ENCODE assay signal across 1 cellular context in the genomic region with DNA sequence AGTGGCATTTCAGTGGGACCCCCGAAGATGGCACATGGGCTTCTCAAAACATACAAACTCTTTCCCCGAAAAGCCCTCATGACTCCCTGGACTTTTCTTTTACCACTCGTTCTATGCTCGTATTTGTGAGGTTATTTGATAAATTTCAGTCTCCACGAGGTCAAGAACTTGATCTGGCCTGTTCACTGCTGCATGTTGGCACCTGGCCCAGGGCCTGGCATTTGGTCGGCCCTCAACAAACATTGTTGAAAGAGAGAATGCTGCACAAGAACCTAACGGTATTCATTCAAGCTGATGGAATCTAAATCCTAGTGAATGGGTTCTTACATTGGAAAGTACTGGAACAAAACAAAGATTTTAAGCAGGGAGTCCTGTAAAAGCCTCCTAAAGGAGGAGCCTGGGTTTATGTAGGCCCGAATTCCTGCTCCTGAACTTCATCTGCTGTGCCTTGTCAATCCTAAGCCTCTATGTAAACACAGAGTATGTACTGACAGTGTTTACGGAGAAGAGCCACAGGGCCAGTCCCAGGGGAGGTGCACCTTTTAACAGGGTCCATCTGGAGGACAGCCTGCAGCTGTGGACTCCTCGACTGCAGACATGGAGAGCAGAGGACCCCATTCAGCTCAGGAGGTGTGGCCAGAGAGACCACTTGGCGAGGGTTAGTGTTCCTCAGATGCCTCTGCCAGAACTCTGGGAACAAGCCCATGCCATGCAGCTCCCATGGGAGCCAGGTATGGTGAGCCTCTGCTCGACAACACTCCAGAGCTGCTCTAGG.
TF ChIP-seq lines count a peak whose summit lies in the region.

No MANE protein-coding gene starts in this region.

TF ChIP-seq in HepG2, 621 proteins besides CTCF, POLR2A, EP300 and RAD21 (continued from another document and continues in another):
- TF ChIP-seq, protein P1, sequence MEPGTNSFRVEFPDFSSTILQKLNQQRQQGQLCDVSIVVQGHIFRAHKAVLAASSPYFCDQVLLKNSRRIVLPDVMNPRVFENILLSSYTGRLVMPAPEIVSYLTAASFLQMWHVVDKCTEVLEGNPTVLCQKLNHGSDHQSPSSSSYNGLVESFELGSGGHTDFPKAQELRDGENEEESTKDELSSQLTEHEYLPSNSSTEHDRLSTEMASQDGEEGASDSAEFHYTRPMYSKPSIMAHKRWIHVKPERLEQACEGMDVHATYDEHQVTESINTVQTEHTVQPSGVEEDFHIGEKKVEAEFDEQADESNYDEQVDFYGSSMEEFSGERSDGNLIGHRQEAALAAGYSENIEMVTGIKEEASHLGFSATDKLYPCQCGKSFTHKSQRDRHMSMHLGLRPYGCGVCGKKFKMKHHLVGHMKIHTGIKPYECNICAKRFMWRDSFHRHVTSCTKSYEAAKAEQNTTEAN (CRISPR knock-in tag; conservative IDR thresholded peaks at IDR 0.05): no peak
- peak; percentile 85 for TF ChIP-seq HNF4A (CRISPR knock-in tag; IDR thresholded peaks at IDR 0.05)
- TF ChIP-seq PHF20 (CRISPR knock-in tag; IDR thresholded peaks at IDR 0.05): no peak
- TF ChIP-seq PRPF4 (IDR thresholded peaks at IDR 0.05; ENCODE audit: low read depth, low read length, poor library complexity, severe bottlenecking): no peak
- TF ChIP-seq KLF11 (CRISPR knock-in tag; IDR thresholded peaks at IDR 0.05): no peak
- peak; percentile 71; the same call in 1 of the 2 replicates for TF ChIP-seq HOXA3 (CRISPR knock-in tag; IDR thresholded peaks at IDR 0.05)
- peak; percentile 68; the same call in 1 of the 2 replicates for TF ChIP-seq ATF2 (CRISPR knock-in tag; IDR thresholded peaks at IDR 0.05)
- no peak for TF ChIP-seq ZNF678 (CRISPR knock-in tag; IDR thresholded peaks at IDR 0.05)
- no peak for TF ChIP-seq ZNF878 (CRISPR knock-in tag; IDR thresholded peaks at IDR 0.05)
- peak; percentile 82; the same call in 1 of the 2 replicates for TF ChIP-seq DPF2 (CRISPR knock-in tag; IDR thresholded peaks at IDR 0.05; ENCODE audit: borderline replicate concordance, low read depth)
- TF ChIP-seq KDM6A (CRISPR knock-in tag; IDR thresholded peaks at IDR 0.05; ENCODE audit: low read depth): peak; percentile 61
- TF ChIP-seq CHD2 (IDR thresholded peaks at IDR 0.05; ENCODE audit: low read depth, low read length): no peak
- TF ChIP-seq, protein P2, sequence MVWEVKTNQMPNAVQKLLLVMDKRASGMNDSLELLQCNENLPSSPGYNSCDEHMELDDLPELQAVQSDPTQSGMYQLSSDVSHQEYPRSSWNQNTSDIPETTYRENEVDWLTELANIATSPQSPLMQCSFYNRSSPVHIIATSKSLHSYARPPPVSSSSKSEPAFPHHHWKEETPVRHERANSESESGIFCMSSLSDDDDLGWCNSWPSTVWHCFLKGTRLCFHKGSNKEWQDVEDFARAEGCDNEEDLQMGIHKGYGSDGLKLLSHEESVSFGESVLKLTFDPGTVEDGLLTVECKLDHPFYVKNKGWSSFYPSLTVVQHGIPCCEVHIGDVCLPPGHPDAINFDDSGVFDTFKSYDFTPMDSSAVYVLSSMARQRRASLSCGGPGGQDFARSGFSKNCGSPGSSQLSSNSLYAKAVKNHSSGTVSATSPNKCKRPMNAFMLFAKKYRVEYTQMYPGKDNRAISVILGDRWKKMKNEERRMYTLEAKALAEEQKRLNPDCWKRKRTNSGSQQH (CRISPR knock-in tag; IDR thresholded peaks at IDR 0.05; ENCODE audit: low read depth): no peak
- TF ChIP-seq, protein P3, sequence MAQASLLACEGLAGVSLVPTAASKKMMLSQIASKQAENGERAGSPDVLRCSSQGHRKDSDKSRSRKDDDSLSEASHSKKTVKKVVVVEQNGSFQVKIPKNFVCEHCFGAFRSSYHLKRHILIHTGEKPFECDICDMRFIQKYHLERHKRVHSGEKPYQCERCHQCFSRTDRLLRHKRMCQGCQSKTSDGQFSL (CRISPR knock-in tag; IDR thresholded peaks at IDR 0.05): no peak
- TF ChIP-seq KMT2B (CRISPR knock-in tag; IDR thresholded peaks at IDR 0.05): no peak
- peak; percentile 94 for TF ChIP-seq PITX1 (CRISPR knock-in tag; IDR thresholded peaks at IDR 0.05)
- no peak for TF ChIP-seq ZNF841 (CRISPR knock-in tag; IDR thresholded peaks at IDR 0.05; ENCODE audit: borderline replicate concordance)
- peak; percentile 37 for TF ChIP-seq ZEB1 (IDR thresholded peaks at IDR 0.05; ENCODE audit: insufficient replicate concordance, low read depth)
- TF ChIP-seq MIXL1 (CRISPR knock-in tag; IDR thresholded peaks at IDR 0.05): peak; percentile 55; the same call in 1 of the 2 replicates
- no peak for TF ChIP-seq JARID2 (CRISPR knock-in tag; IDR thresholded peaks at IDR 0.05; ENCODE audit: insufficient replicate concordance)
- no peak for TF ChIP-seq ZNF432 (CRISPR knock-in tag; IDR thresholded peaks at IDR 0.05; ENCODE audit: borderline replicate concordance)
- no peak for TF ChIP-seq NFE2L2 (IDR thresholded peaks at IDR 0.05; ENCODE audit: low read length)
- no peak for TF ChIP-seq ZNF552 (CRISPR knock-in tag; IDR thresholded peaks at IDR 0.05; ENCODE audit: borderline replicate concordance)
- TF ChIP-seq MTA3 (CRISPR knock-in tag; IDR thresholded peaks at IDR 0.05): no peak
- no peak for TF ChIP-seq KIAA2018 (CRISPR knock-in tag; IDR thresholded peaks at IDR 0.05; ENCODE audit: borderline replicate concordance)
- no peak for TF ChIP-seq PCBP2 (optimal IDR thresholded peaks at IDR 0.05; ENCODE audit: low read depth, low read length, poor library complexity, severe bottlenecking)
- no peak for TF ChIP-seq NFKBIZ (CRISPR knock-in tag; IDR thresholded peaks at IDR 0.05)
- TF ChIP-seq ONECUT2 (CRISPR knock-in tag; IDR thresholded peaks at IDR 0.05): no peak
- TF ChIP-seq, protein P4, sequence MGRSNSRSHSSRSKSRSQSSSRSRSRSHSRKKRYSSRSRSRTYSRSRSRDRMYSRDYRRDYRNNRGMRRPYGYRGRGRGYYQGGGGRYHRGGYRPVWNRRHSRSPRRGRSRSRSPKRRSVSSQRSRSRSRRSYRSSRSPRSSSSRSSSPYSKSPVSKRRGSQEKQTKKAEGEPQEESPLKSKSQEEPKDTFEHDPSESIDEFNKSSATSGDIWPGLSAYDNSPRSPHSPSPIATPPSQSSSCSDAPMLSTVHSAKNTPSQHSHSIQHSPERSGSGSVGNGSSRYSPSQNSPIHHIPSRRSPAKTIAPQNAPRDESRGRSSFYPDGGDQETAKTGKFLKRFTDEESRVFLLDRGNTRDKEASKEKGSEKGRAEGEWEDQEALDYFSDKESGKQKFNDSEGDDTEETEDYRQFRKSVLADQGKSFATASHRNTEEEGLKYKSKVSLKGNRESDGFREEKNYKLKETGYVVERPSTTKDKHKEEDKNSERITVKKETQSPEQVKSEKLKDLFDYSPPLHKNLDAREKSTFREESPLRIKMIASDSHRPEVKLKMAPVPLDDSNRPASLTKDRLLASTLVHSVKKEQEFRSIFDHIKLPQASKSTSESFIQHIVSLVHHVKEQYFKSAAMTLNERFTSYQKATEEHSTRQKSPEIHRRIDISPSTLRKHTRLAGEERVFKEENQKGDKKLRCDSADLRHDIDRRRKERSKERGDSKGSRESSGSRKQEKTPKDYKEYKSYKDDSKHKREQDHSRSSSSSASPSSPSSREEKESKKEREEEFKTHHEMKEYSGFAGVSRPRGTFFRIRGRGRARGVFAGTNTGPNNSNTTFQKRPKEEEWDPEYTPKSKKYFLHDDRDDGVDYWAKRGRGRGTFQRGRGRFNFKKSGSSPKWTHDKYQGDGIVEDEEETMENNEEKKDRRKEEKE (IDR thresholded peaks at IDR 0.05): no peak
- TF ChIP-seq MYNN (CRISPR knock-in tag; IDR thresholded peaks at IDR 0.05; ENCODE audit: low read depth): no peak
- peak; percentile 82; the same call in 1 of the 2 replicates for TF ChIP-seq ZNF614 (CRISPR knock-in tag; IDR thresholded peaks at IDR 0.05; ENCODE audit: borderline replicate concordance)
- TF ChIP-seq, protein P5, sequence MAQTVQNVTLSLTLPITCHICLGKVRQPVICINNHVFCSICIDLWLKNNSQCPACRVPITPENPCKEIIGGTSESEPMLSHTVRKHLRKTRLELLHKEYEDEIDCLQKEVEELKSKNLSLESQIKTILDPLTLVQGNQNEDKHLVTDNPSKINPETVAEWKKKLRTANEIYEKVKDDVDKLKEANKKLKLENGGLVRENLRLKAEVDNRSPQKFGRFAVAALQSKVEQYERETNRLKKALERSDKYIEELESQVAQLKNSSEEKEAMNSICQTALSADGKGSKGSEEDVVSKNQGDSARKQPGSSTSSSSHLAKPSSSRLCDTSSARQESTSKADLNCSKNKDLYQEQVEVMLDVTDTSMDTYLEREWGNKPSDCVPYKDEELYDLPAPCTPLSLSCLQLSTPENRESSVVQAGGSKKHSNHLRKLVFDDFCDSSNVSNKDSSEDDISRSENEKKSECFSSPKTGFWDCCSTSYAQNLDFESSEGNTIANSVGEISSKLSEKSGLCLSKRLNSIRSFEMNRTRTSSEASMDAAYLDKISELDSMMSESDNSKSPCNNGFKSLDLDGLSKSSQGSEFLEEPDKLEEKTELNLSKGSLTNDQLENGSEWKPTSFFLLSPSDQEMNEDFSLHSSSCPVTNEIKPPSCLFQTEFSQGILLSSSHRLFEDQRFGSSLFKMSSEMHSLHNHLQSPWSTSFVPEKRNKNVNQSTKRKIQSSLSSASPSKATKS (CRISPR knock-in tag; IDR thresholded peaks at IDR 0.05): no peak
- TF ChIP-seq, protein P6, sequence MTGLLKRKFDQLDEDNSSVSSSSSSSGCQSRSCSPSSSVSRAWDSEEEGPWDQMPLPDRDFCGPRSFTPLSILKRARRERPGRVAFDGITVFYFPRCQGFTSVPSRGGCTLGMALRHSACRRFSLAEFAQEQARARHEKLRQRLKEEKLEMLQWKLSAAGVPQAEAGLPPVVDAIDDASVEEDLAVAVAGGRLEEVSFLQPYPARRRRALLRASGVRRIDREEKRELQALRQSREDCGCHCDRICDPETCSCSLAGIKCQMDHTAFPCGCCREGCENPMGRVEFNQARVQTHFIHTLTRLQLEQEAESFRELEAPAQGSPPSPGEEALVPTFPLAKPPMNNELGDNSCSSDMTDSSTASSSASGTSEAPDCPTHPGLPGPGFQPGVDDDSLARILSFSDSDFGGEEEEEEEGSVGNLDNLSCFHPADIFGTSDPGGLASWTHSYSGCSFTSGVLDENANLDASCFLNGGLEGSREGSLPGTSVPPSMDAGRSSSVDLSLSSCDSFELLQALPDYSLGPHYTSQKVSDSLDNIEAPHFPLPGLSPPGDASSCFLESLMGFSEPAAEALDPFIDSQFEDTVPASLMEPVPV (CRISPR knock-in tag; IDR thresholded peaks at IDR 0.05): no peak
- no peak for TF ChIP-seq EEA1 (CRISPR knock-in tag; IDR thresholded peaks at IDR 0.05; ENCODE audit: borderline replicate concordance)
- TF ChIP-seq SMARCC2 (IDR thresholded peaks at IDR 0.05): no peak
- peak; percentile 36; the same call in 1 of the 2 replicates for TF ChIP-seq TBX3 (IDR thresholded peaks at IDR 0.05; ENCODE audit: borderline replicate concordance)
- 0 out of 2 replicates have a peak, but pooled peaks have one; percentile 21 for TF ChIP-seq FOXK2 (IDR thresholded peaks at IDR 0.05)
- no peak for TF ChIP-seq ZNF7 (CRISPR knock-in tag; IDR thresholded peaks at IDR 0.05)
- TF ChIP-seq FIP1L1 (IDR thresholded peaks at IDR 0.05; ENCODE audit: borderline replicate concordance, insufficient read depth, low read depth, low read length): no peak
